ENCODE assay signal across 9 cellular contexts in the genomic region with DNA sequence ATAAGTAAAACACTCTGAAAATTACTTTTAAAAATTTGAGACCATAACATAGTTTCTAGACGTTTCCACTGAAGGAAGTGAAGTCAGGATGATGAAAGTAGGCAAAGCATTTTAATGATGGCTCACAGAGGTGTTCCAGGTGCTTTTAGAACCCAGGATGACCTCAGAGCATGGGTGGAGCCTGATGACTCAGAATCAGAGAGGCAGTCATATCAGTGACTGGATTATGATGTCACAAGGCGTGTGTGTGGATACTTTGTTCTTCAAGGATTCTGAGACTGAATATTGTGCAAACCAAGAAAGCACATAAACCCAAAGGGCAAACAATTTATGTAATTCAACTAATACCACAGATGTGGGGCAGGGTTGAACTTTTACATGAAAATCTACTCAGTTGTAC.
DNase-seq lines count a peak whose midpoint lies in the region; ATAC-seq, FAIRE-seq and TF ChIP-seq lines count a peak whose summit lies in the region.
"Had no signal": no experiment of that assay in that cellular context is flagged by ENCODE, and none has a peak within 500 bp of the region (broad histone marks: within the 10 kb centered on the region; RNA-seq: fewer than 3 reads in every experiment).

No MANE protein-coding gene starts in this region.

- no peak overlapping the region for H3K4me3 ChIP-seq in A549
- H3K4me3 ChIP-seq: pancreas had no signal

- no peak for TF ChIP-seq CTCF in A549 (IDR thresholded peaks at IDR 0.05)

- H3K27ac ChIP-seq in A549, result peak overlapping the region; percentile 44 to 96; a peak in 4 of 6 replicates

- H3K27ac Mint-ChIP-seq in activated naive CD8-positive, alpha-beta T cell, result peak overlapping the region; percentile 2

- peak overlapping the region; percentile 34 for H3K4me2 ChIP-seq in A549

- H3K9me3 ChIP-seq in A549, result no peaks in the 10 kb centered on the region
- H3K9me3 ChIP-seq: pancreas had no signal

- WGBS in A549 (ENCODE audit: missing lambda C conversion rate), result 5% methylated on average over 2 of the region's 2 CpGs

- H3K4me1 ChIP-seq in A549, result peaks cover 42% of the 10 kb centered on the region

- DNase-seq in A549 (ENCODE audit: low read depth in 1 of 2, low spot score in 1 of 2) (peak; percentile 52 to 91), NCI-H226 (peak; percentile 69), globus pallidus (ENCODE audit: low spot score) (no peak), KG1 (lab: John Stamatoyannopoulos, UW) (no peak)
- DNase-seq in stimulated activated CD4-positive, alpha-beta T cell treated with anti-CD3 and anti-CD28 coated beads, Interleukin-15, amount 100 ng/mL, for 24 hours, result peak; percentile 71

- TF ChIP-seq POLR2A in A549 (IDR thresholded peaks at IDR 0.05; ENCODE audit: low read length), result no peak

- H3K4me3 Mint-ChIP-seq in activated naive CD8-positive, alpha-beta T cell, result no peak overlapping the region

- POLR2A ChIA-PET in A549 (lab: Yijun Ruan, JAX), result no interaction called here

- ATAC-seq in A549 (peak in 1 of 2 experiments; percentile 39; a peak in 1 of 6 replicates), GM19452 (IDR thresholded peaks at IDR 0.05; ENCODE audit: unreplicated experiment) (peak; percentile 51), HG02623 (IDR thresholded peaks at IDR 0.05; ENCODE audit: unreplicated experiment) (no peak)
- ATAC-seq: pancreas had no signal

- no peaks in the 10 kb centered on the region for H3K9me3 Mint-ChIP-seq in activated naive CD8-positive, alpha-beta T cell (ENCODE audit: low read depth)

- no peak for TF ChIP-seq RAD21 in A549 (conservative IDR thresholded peaks at IDR 0.05 in 1 of 2, IDR thresholded peaks at IDR 0.05 in 1 of 2)

- no peaks in the 10 kb centered on the region for H3K27me3 Mint-ChIP-seq in activated naive CD8-positive, alpha-beta T cell

- FAIRE-seq in A549 (lab: Jason Lieb, UNC), result no peak
- FAIRE-seq: pancreas had no signal

- H3K36me3 Mint-ChIP-seq in activated naive CD8-positive, alpha-beta T cell, result no peaks in the 10 kb centered on the region

- peak; percentile 36 to 38; a peak in 2 of 5 replicates for TF ChIP-seq EP300 in A549 (IDR thresholded peaks at IDR 0.05)

- H3K4me1 Mint-ChIP-seq in activated naive CD8-positive, alpha-beta T cell (ENCODE audit: low read depth), result peaks cover 26% of the 10 kb centered on the region

- CTCF ChIA-PET in A549 (lab: Yijun Ruan, JAX), result interaction anchor here (0.8 to 1.9 kb wide), 6 partner anchors 10 to 356 kb away, joined by 3 to 12 read pairs (median 4); no protein-coding TSS in a partner anchor

TF ChIP-seq in A549, 52 proteins besides CTCF, POLR2A, EP300 and RAD21 (continues in another document):
- TF ChIP-seq NFE2L2 (conservative IDR thresholded peaks at IDR 0.05; ENCODE audit: low read length), result no peak
- TF ChIP-seq CBX8 (IDR thresholded peaks at IDR 0.05), result no peak
- peak; percentile 69 for TF ChIP-seq FOSL2 (IDR thresholded peaks at IDR 0.05)
- TF ChIP-seq FOSL2 (CRISPR knock-in tag; IDR thresholded peaks at IDR 0.05), result peak; percentile 95
- TF ChIP-seq ZFP36 (IDR thresholded peaks at IDR 0.05; ENCODE audit: borderline replicate concordance, partially characterized antibody), result no peak
- no peak for TF ChIP-seq NPAS2 (CRISPR knock-in tag; IDR thresholded peaks at IDR 0.05; ENCODE audit: borderline replicate concordance)
- no peak for TF ChIP-seq ZC3H11A (IDR thresholded peaks at IDR 0.05)
- TF ChIP-seq JUNB (IDR thresholded peaks at IDR 0.05), result peak; percentile 62
- no peak for TF ChIP-seq EHMT2 (IDR thresholded peaks at IDR 0.05; ENCODE audit: low read depth)
- TF ChIP-seq TFCP2L1 (CRISPR knock-in tag; IDR thresholded peaks at IDR 0.05), result no peak
- no peak for TF ChIP-seq CHD4 (IDR thresholded peaks at IDR 0.05; ENCODE audit: borderline replicate concordance)
- no peak for TF ChIP-seq MAZ (IDR thresholded peaks at IDR 0.05; ENCODE audit: borderline replicate concordance, low read depth, low read length)
- TF ChIP-seq CBX2 (IDR thresholded peaks at IDR 0.05; ENCODE audit: borderline replicate concordance, low read depth), result no peak
- TF ChIP-seq HOXA7 (CRISPR knock-in tag; IDR thresholded peaks at IDR 0.05), result no peak
- TF ChIP-seq, protein P1, sequence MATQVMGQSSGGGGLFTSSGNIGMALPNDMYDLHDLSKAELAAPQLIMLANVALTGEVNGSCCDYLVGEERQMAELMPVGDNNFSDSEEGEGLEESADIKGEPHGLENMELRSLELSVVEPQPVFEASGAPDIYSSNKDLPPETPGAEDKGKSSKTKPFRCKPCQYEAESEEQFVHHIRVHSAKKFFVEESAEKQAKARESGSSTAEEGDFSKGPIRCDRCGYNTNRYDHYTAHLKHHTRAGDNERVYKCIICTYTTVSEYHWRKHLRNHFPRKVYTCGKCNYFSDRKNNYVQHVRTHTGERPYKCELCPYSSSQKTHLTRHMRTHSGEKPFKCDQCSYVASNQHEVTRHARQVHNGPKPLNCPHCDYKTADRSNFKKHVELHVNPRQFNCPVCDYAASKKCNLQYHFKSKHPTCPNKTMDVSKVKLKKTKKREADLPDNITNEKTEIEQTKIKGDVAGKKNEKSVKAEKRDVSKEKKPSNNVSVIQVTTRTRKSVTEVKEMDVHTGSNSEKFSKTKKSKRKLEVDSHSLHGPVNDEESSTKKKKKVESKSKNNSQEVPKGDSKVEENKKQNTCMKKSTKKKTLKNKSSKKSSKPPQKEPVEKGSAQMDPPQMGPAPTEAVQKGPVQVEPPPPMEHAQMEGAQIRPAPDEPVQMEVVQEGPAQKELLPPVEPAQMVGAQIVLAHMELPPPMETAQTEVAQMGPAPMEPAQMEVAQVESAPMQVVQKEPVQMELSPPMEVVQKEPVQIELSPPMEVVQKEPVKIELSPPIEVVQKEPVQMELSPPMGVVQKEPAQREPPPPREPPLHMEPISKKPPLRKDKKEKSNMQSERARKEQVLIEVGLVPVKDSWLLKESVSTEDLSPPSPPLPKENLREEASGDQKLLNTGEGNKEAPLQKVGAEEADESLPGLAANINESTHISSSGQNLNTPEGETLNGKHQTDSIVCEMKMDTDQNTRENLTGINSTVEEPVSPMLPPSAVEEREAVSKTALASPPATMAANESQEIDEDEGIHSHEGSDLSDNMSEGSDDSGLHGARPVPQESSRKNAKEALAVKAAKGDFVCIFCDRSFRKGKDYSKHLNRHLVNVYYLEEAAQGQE (IDR thresholded peaks at IDR 0.05), result no peak
- no peak for TF ChIP-seq FOSB (CRISPR knock-in tag; IDR thresholded peaks at IDR 0.05)
- TF ChIP-seq, protein P2, sequence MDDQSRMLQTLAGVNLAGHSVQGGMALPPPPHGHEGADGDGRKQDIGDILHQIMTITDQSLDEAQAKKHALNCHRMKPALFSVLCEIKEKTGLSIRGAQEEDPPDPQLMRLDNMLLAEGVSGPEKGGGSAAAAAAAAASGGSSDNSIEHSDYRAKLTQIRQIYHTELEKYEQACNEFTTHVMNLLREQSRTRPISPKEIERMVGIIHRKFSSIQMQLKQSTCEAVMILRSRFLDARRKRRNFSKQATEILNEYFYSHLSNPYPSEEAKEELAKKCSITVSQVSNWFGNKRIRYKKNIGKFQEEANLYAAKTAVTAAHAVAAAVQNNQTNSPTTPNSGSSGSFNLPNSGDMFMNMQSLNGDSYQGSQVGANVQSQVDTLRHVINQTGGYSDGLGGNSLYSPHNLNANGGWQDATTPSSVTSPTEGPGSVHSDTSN (IDR thresholded peaks at IDR 0.05), result no peak
- TF ChIP-seq, protein P3, sequence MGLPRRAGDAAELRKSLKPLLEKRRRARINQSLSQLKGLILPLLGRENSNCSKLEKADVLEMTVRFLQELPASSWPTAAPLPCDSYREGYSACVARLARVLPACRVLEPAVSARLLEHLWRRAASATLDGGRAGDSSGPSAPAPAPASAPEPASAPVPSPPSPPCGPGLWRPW (IDR thresholded peaks at IDR 0.05), result 0 out of 2 replicates have a peak, but pooled peaks have one; percentile 25
- TF ChIP-seq HEYL (CRISPR knock-in tag; IDR thresholded peaks at IDR 0.05), result no peak
- no peak for TF ChIP-seq FOXS1 (CRISPR knock-in tag; IDR thresholded peaks at IDR 0.05)
- TF ChIP-seq MAFK (IDR thresholded peaks at IDR 0.05; ENCODE audit: partially characterized antibody), result no peak
- TF ChIP-seq CEBPB (IDR thresholded peaks at IDR 0.05), result peak; percentile 53 to 58
- TF ChIP-seq, protein P4, sequence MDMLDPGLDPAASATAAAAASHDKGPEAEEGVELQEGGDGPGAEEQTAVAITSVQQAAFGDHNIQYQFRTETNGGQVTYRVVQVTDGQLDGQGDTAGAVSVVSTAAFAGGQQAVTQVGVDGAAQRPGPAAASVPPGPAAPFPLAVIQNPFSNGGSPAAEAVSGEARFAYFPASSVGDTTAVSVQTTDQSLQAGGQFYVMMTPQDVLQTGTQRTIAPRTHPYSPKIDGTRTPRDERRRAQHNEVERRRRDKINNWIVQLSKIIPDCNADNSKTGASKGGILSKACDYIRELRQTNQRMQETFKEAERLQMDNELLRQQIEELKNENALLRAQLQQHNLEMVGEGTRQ (IDR thresholded peaks at IDR 0.05), result no peak
- TF ChIP-seq BHLHE40 (IDR thresholded peaks at IDR 0.05; ENCODE audit: low read depth, low read length), result no peak
- TF ChIP-seq HDAC2 (IDR thresholded peaks at IDR 0.05), result no peak
- no peak for TF ChIP-seq ZNF302 (CRISPR knock-in tag; IDR thresholded peaks at IDR 0.05)
- no peak for TF ChIP-seq MYC (IDR thresholded peaks at IDR 0.05; ENCODE audit: borderline replicate concordance, low read length)
- no peak for TF ChIP-seq RARB (CRISPR knock-in tag; IDR thresholded peaks at IDR 0.05)
- TF ChIP-seq, protein P5, sequence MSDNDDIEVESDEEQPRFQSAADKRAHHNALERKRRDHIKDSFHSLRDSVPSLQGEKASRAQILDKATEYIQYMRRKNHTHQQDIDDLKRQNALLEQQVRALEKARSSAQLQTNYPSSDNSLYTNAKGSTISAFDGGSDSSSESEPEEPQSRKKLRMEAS (IDR thresholded peaks at IDR 0.05), result peak; percentile 27; the same call in 1 of the 2 replicates
- TF ChIP-seq RCOR1 (IDR thresholded peaks at IDR 0.05; ENCODE audit: low read depth, low read length), result no peak
- TF ChIP-seq SMC3 (IDR thresholded peaks at IDR 0.05), result no peak
- TF ChIP-seq TP53 (CRISPR knock-in tag; IDR thresholded peaks at IDR 0.05), result no peak
- no peak for TF ChIP-seq RNF2 (IDR thresholded peaks at IDR 0.05; ENCODE audit: borderline replicate concordance, low read depth)

Comparison
In these comparisons a context has a peak if more than half of its experiments do, and no peak if none do; other contexts are left out.
1. DNase-seq: peak in A549 (2 of 2), NCI-H226 (single experiment) and stimulated activated CD4-positive, alpha-beta T cell treated with anti-CD3 and anti-CD28 coated beads, Interleukin-15, amount 100 ng/mL, for 24 hours (single experiment); none in globus pallidus (single experiment) and KG1 (single experiment).